In genomic region chr20:1876975-1877603, GRCh38 we compare ENCODE assay signal across 10 cellular contexts. TPM values are rescaled to one million over a fixed set of nuclear protein-coding genes. Genes with fewer than 3 reads are reported as not detected.
DNase-seq lines count a peak whose midpoint lies in the region; ATAC-seq lines count a peak whose summit lies in the region.
"Had no signal": no experiment of that assay in that cellular context is flagged by ENCODE, and none has a peak within 500 bp of the region (broad histone marks: within the 10 kb centered on the region; RNA-seq: fewer than 3 reads in every experiment).

No MANE protein-coding gene starts in this region.

- no peak for ATAC-seq in HG03095 (IDR thresholded peaks at IDR 0.05; ENCODE audit: unreplicated experiment)
- ATAC-seq in HG03521 (IDR thresholded peaks at IDR 0.05; ENCODE audit: unreplicated experiment), result no peak
- ATAC-seq: Right ventricle myocardium inferior had no signal

- DNase-seq in DMS 273 (lab: John Stamatoyannopoulos, UW; ENCODE audit: unreplicated experiment) (peak; percentile 75), DMS 273 treated with DMSO at 0.1 percent for 48 hours (lab: John Stamatoyannopoulos, UW) (no peak), H4 (ENCODE audit: low spot score) (peak; percentile 75), amniotic epithelial cell (ENCODE audit: low read depth) (peak; percentile 46), lung microvascular endothelial cell (ENCODE audit: low read depth in 2 of 2) (peak; percentile 48 to 51), NCI-H2029 treated with DMSO at 0.1 percent for 48 hours (lab: John Stamatoyannopoulos, UW) (no peak)
- DNase-seq: MV-4-11 had no signal

RNA-seq across cellular contexts. Expression of gene SIRPA, which starts 18.1 kb away (rescaled TPM):
- total RNA-seq in H4 (2014; rRNA removed; shearing (Covaris generic)), result 6.8 and 10.6 TPM in 2 replicates
- 31.6 and 51.8 TPM in 2 replicates for total RNA-seq in lung microvascular endothelial cell

Comparison
In these comparisons a context has a peak if more than half of its experiments do, and no peak if none do; other contexts are left out.
1. DNase-seq: peak in DMS 273 (single experiment), H4 (single experiment), amniotic epithelial cell (single experiment) and lung microvascular endothelial cell (2 of 2); none in DMS 273 treated with DMSO at 0.1 percent for 48 hours (single experiment) and NCI-H2029 treated with DMSO at 0.1 percent for 48 hours (single experiment).